1 cellular context compared by ENCODE assay signal in the genomic region with DNA sequence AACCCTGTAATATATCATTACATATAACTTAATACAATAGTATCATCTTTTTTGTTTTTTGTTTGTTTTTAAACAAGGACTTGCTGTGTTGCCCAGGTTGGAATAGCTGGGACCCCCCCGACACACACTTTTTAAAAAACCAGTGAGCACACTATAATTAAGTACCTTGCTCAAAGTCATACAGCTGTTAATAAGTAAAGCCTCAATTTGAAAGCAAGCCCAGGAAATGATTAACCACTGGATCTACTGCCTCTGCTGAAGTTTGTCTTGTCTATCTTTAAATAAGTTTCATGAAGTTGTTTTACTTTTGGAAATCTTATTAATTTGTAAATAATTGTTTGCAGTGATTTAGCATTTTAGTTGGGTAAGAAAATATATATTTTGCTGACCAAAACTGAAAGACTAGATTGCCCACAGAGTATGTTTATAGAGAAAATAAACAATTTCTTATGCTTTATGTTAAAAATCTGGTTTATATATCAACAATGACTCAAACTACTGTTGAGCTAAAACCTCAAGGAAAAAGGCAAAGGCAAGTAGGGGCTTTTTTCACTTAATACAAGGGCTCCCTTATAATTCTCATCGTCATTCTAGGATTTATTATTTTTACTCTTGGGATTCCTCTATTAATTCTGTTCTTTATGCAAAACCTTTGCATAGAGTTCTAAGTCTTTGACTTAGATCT.
TF ChIP-seq lines count a peak whose summit lies in the region.

No MANE protein-coding gene starts in this region.

TF ChIP-seq in HepG2, 621 proteins besides CTCF, POLR2A, EP300 and RAD21:
- TF ChIP-seq ZFY (CRISPR knock-in tag; IDR thresholded peaks at IDR 0.05) = no peak
- TF ChIP-seq ZNF737 (CRISPR knock-in tag; IDR thresholded peaks at IDR 0.05; ENCODE audit: borderline replicate concordance) = no peak
- TF ChIP-seq ISL2 (CRISPR knock-in tag; IDR thresholded peaks at IDR 0.05) = no peak
- TF ChIP-seq ZNF124 (CRISPR knock-in tag; IDR thresholded peaks at IDR 0.05) = no peak
- TF ChIP-seq GATAD2A (CRISPR knock-in tag; IDR thresholded peaks at IDR 0.05) = no peak
- TF ChIP-seq, protein P1, sequence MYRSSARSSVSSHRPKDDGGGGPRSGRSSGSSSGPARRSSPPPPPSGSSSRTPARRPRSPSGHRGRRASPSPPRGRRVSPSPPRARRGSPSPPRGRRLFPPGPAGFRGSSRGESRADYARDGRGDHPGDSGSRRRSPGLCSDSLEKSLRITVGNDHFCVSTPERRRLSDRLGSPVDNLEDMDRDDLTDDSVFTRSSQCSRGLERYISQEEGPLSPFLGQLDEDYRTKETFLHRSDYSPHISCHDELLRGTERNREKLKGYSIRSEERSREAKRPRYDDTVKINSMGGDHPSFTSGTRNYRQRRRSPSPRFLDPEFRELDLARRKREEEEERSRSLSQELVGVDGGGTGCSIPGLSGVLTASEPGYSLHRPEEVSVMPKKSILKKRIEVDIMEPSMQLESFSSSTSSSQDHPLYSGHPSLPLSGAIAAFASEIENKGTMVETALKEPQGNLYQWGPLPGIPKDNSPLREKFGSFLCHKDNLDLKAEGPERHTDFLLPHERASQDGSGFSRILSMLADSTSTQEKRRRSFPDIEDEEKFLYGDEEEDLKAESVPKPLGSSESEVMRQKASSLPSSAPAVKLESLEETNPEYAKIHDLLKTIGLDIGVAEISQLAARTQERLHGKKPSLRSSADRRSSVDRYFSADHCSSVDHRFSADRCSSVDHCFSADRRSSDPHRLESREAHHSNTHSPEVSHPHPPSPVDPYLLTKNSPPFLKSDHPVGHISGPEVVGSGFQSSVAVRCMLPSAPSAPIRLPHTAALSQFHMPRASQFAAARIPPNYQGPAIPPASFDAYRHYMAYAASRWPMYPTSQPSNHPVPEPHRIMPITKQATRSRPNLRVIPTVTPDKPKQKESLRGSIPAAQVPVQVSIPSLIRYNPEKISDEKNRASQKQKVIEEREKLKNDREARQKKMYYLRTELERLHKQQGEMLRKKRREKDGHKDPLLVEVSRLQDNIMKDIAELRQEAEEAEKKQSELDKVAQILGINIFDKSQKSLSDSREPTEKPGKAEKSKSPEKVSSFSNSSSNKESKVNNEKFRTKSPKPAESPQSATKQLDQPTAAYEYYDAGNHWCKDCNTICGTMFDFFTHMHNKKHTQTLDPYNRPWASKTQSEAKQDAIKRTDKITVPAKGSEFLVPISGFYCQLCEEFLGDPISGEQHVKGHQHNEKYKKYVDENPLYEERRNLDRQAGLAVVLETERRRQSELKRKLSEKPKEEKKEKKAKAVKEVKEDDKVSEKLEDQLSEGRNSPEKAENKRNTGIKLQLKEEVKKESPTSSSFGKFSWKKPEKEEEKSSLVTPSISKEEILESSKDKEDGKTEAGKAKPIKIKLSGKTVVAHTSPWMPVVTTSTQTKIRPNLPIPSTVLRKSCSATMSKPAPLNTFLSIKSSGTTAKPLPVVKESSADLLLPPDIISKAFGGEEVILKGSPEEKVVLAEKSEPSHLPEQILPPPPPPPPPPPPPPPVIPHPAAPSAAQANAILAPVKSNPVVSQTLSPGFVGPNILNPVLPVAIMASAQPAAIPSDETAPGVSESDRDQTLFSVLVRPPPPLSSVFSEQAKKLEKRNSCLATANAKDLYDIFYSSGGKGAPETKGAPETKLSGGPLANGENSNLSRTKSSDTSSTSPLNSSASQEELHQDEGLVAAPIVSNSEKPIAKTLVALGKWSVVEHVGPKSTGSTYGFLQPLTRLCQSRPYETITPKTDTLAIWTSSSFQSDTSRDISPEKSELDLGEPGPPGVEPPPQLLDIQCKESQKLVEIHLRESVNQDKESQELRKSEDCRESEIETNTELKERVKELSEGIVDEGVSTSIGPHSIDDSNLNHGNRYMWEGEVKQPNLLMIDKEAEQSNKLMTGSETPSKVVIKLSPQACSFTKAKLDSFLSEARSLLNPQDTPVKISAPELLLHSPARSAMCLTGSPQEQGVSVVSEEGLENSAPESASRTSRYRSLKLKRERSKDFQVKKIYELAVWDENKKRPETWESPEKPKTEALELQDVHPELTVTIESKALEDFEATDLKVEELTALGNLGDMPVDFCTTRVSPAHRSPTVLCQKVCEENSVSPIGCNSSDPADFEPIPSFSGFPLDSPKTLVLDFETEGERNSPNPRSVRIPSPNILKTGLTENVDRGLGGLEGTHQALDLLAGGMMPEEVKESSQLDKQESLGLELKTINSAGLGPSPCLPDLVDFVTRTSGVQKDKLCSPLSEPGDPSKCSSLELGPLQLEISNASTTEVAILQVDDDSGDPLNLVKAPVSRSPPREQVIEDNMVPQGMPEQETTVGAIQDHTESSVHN (CRISPR knock-in tag; IDR thresholded peaks at IDR 0.05) = no peak
- no peak for TF ChIP-seq ETV5 (CRISPR knock-in tag; IDR thresholded peaks at IDR 0.05; ENCODE audit: borderline replicate concordance)
- TF ChIP-seq, protein P2, sequence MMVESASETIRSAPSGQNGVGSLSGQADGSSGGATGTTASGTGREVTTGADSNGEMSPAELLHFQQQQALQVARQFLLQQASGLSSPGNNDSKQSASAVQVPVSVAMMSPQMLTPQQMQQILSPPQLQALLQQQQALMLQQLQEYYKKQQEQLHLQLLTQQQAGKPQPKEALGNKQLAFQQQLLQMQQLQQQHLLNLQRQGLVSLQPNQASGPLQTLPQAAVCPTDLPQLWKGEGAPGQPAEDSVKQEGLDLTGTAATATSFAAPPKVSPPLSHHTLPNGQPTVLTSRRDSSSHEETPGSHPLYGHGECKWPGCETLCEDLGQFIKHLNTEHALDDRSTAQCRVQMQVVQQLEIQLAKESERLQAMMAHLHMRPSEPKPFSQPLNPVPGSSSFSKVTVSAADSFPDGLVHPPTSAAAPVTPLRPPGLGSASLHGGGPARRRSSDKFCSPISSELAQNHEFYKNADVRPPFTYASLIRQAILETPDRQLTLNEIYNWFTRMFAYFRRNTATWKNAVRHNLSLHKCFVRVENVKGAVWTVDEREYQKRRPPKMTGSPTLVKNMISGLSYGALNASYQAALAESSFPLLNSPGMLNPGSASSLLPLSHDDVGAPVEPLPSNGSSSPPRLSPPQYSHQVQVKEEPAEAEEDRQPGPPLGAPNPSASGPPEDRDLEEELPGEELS (CRISPR knock-in tag; IDR thresholded peaks at IDR 0.05) = no peak
- TF ChIP-seq, protein P3, sequence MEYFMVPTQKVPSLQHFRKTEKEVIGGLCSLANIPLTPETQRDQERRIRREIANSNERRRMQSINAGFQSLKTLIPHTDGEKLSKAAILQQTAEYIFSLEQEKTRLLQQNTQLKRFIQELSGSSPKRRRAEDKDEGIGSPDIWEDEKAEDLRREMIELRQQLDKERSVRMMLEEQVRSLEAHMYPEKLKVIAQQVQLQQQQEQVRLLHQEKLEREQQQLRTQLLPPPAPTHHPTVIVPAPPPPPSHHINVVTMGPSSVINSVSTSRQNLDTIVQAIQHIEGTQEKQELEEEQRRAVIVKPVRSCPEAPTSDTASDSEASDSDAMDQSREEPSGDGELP (IDR thresholded peaks at IDR 0.05; ENCODE audit: borderline replicate concordance, low read depth) = no peak
TF ChIP-seq in HepG2: peak in this region for 0.
